Comparison of ENCODE assay signal across 9 cellular contexts in genomic region chr10:86648706-86649426, GRCh38. TPM values are rescaled to one million over a fixed set of nuclear protein-coding genes. Genes with fewer than 3 reads are reported as not detected.
DNase-seq lines count a peak whose midpoint lies in the region; ATAC-seq and TF ChIP-seq lines count a peak whose summit lies in the region.
"Had no signal": no experiment of that assay in that cellular context is flagged by ENCODE, and none has a peak within 500 bp of the region (broad histone marks: within the 10 kb centered on the region; RNA-seq: fewer than 3 reads in every experiment).

No MANE protein-coding gene starts in this region.

- H3K36me3 ChIP-seq in RWPE2 (ENCODE audit: low read depth) (no peaks in the 10 kb centered on the region), cardiac muscle cell (no peaks in the 10 kb centered on the region)

- no peaks in the 10 kb centered on the region for H3K9me3 ChIP-seq in RWPE2 (ENCODE audit: severe bottlenecking)
- H3K9me3 ChIP-seq in cardiac muscle cell (ENCODE audit: low read depth): no peaks in the 10 kb centered on the region

- peak; percentile 20 for DNase-seq in GOT3 (lab: John Stamatoyannopoulos, UW)
- peak; percentile 96 for DNase-seq in RWPE2 (ENCODE audit: low spot score)
- peak in 1 of 2 donors; percentile 89 for DNase-seq in cardiac muscle cell (ENCODE audit: low read depth in 1 of 2, low spot score in 1 of 2)
- DNase-seq in stimulated activated CD8-positive, alpha-beta memory T cell treated with anti-CD3 and anti-CD28 coated beads, Interleukin-4, amount 100 ng/mL, for 48 hours: peak; percentile 9
- DNase-seq in hippocampal formation (lab: John Stamatoyannopoulos, UW): no peak
- no peak for DNase-seq in stimulated activated CD4-positive, alpha-beta T cell treated with anti-CD3 and anti-CD28 coated beads, Interleukin-2, amount 100 ng/mL, for 48 hours
- DNase-seq: hypothalamus had no signal

- peak; percentile 94 for ATAC-seq in RWPE2 (ENCODE audit: low read depth)
- ATAC-seq in HG02798 (IDR thresholded peaks at IDR 0.05; ENCODE audit: poor library complexity, unreplicated experiment): no peak
- no peak for ATAC-seq in GM21390 (IDR thresholded peaks at IDR 0.05; ENCODE audit: unreplicated experiment)

- H3K27ac ChIP-seq in RWPE2 (ENCODE audit: poor library complexity, severe bottlenecking): peak overlapping the region; percentile 80
- H3K27ac ChIP-seq in cardiac muscle cell: peak overlapping the region; percentile 28

- H3K4me3 ChIP-seq in RWPE2 (ENCODE audit: severe bottlenecking) (no peak overlapping the region), cardiac muscle cell (no peak overlapping the region)

- TF ChIP-seq CTCF in RWPE2 (IDR thresholded peaks at IDR 0.05; ENCODE audit: poor library complexity, severe bottlenecking): no peak
- TF ChIP-seq CTCF in cardiac muscle cell (IDR thresholded peaks at IDR 0.05; ENCODE audit: low read depth, low read length): no peak

- H3K27me3 ChIP-seq in RWPE2 (ENCODE audit: insufficient read depth, poor library complexity, severe bottlenecking) (no peaks in the 10 kb centered on the region), cardiac muscle cell (no peaks in the 10 kb centered on the region)

- H3K4me1 ChIP-seq in RWPE2 (ENCODE audit: insufficient read depth, poor library complexity, severe bottlenecking): peaks cover 27% of the 10 kb centered on the region
- peaks cover 29% of the 10 kb centered on the region for H3K4me1 ChIP-seq in cardiac muscle cell (ENCODE audit: low read depth)

RNA-seq across cellular contexts. Expression of gene OPN4, which starts 5.5 kb away (rescaled TPM):
- total RNA-seq in cardiac muscle cell: 0.18 TPM in 1 of 2 replicates, not detected in the other
- 0.24 TPM in 1 of 2 replicates, not detected in the other for polyA plus RNA-seq in cardiac muscle cell

RNA-seq across cellular contexts. Expression of gene LDB3, which starts 19.4 kb away (rescaled TPM):
- total RNA-seq in cardiac muscle cell: 202 and 213 TPM in 2 replicates
- polyA plus RNA-seq in cardiac muscle cell: 266 and 317 TPM in 2 replicates

Comparison
In these comparisons a context has a peak if more than half of its experiments do, and no peak if none do; other contexts are left out.
1. DNase-seq: peak in GOT3 (single experiment), RWPE2 (single experiment) and stimulated activated CD8-positive, alpha-beta memory T cell treated with anti-CD3 and anti-CD28 coated beads, Interleukin-4, amount 100 ng/mL, for 48 hours (single experiment); none in hippocampal formation (0 of 2) and stimulated activated CD4-positive, alpha-beta T cell treated with anti-CD3 and anti-CD28 coated beads, Interleukin-2, amount 100 ng/mL, for 48 hours (0 of 2).